Comparison of ENCODE assay signal across 12 cellular contexts in genomic region chr5:179794171-179794570, GRCh38. TPM values are rescaled to one million over a fixed set of nuclear protein-coding genes. Genes with fewer than 3 reads are reported as not detected.
DNase-seq lines count a peak whose midpoint lies in the region; ATAC-seq and TF ChIP-seq lines count a peak whose summit lies in the region.
"Had no signal": no experiment of that assay in that cellular context is flagged by ENCODE, and none has a peak within 500 bp of the region (broad histone marks: within the 10 kb centered on the region; RNA-seq: fewer than 3 reads in every experiment).

No MANE protein-coding gene starts in this region.

- 46% methylated on average over 3 of the region's 3 CpGs for WGBS in right cardiac atrium
- WGBS in H9 (ENCODE audit: extremely low coverage, insufficient read length, low lambda C conversion rate): no CpG with 5 or more reads among the region's 3 CpGs

- no peak overlapping the region for H2BK15ac ChIP-seq in H9 (ENCODE audit: low read depth, low read length)

- TF ChIP-seq CTCF in dorsolateral prefrontal cortex (IDR thresholded peaks at IDR 0.05 in 54 of 56, conservative IDR thresholded peaks at IDR 0.05 in 2 of 56; ENCODE audit: low read depth in 1 of 56, partially characterized antibody in 56 of 56): no peak
- TF ChIP-seq CTCF in osteocyte (IDR thresholded peaks at IDR 0.05): no peak
- no peak for TF ChIP-seq CTCF in vagina (IDR thresholded peaks at IDR 0.05)
- TF ChIP-seq CTCF in H9 (conservative IDR thresholded peaks at IDR 0.05): no peak

- no peak overlapping the region for H3T11ph ChIP-seq in H9 (ENCODE audit: low read length)

- no peaks in the 10 kb centered on the region for H3K79me2 ChIP-seq in H9 (ENCODE audit: insufficient read depth, low read length)

- H2BK20ac ChIP-seq in H9 (ENCODE audit: low read depth, low read length, poor library complexity, severe bottlenecking): no peak overlapping the region

- intact Hi-C loops in right cardiac atrium (cut with DNase I) (loop anchor here in 1 of 4 donors (2.0 kb wide), 1 partner anchor 61 kb away; the partner anchor contains the start of gene MAML1), Right ventricle myocardium inferior (cut with DNase I) (no loop called here), dorsolateral prefrontal cortex (cut with DNase I) (loop anchor here (10.0 kb wide), 2 partner anchors 59 to 239 kb away; partner anchors contain the start of genes MAML1 (in 1 of the 2) and RUFY1 (in 1 of the 2)), vagina (cut with DNase I) (loop anchor here (10.0 kb wide), 1 partner anchor 109 kb away; the partner anchor contains the start of gene CBY3)

- no peak overlapping the region for H2BK12ac ChIP-seq in H9 (ENCODE audit: insufficient read length, low read depth, low read length)

- H3K79me1 ChIP-seq in H9 (ENCODE audit: insufficient read depth, low read depth, low read length, poor library complexity, severe bottlenecking): no peaks in the 10 kb centered on the region

- H3K27me3 Mint-ChIP-seq in osteocyte (ENCODE audit: unreplicated experiment) (no peaks in the 10 kb centered on the region), H9 (ENCODE audit: low read depth) (peaks cover 7% of the 10 kb centered on the region)

- H3K36me3 Mint-ChIP-seq in osteocyte (ENCODE audit: unreplicated experiment) (peaks cover 5% of the 10 kb centered on the region), H9 (ENCODE audit: insufficient read depth in 1 of 3, low read depth in 3 of 3) (peaks cover 11 to 25% (median 22%) of the 10 kb centered on the region in 3 experiments; a peak in 6 of 7 replicates)

- H3K56ac ChIP-seq in H9 (ENCODE audit: insufficient read length, low read depth, low read length): no peak overlapping the region

- H3K4me3 ChIP-seq in right cardiac atrium (ENCODE audit: low read length) (peak overlapping the region; percentile 3), dorsolateral prefrontal cortex (peak overlapping the region in 36 of 59 donors; percentile 5 to 77 (median 60)), vagina (peak overlapping the region; percentile 24 to 55)

- no peak overlapping the region for H4K8ac ChIP-seq in H9 (replicated peaks; ENCODE audit: insufficient read length, low read depth, low read length)

- no peak overlapping the region for H2BK5ac ChIP-seq in H9 (ENCODE audit: insufficient read length, low read length)

- no peak overlapping the region for H3K4me2 ChIP-seq in H9 (ENCODE audit: insufficient read depth, insufficient read length, low read length)

- peaks cover 16% of the 10 kb centered on the region for H3K4me1 ChIP-seq in right cardiac atrium (ENCODE audit: control insufficient read depth, insufficient read depth, low read length)
- peaks cover 45% of the 10 kb centered on the region for H3K4me1 ChIP-seq in vagina
- no peaks in the 10 kb centered on the region for H3K4me1 ChIP-seq in H9 (ENCODE audit: insufficient read depth, low read length)
- H3K4me1 ChIP-seq: foreskin keratinocyte had no signal

- H3K4me1 Mint-ChIP-seq in osteocyte (ENCODE audit: unreplicated experiment): peaks cover 14% of the 10 kb centered on the region
- H3K4me1 Mint-ChIP-seq in H9: peaks cover 17 to 18% of the 10 kb centered on the region in 2 experiments

- DNase-seq in right cardiac atrium: peak in 1 of 3 donors; percentile 52
- DNase-seq in Right ventricle myocardium inferior (ENCODE audit: missing footprints): no peak
- no peak for DNase-seq in dorsolateral prefrontal cortex
- no peak for DNase-seq in osteocyte (ENCODE audit: extremely low spot score, unreplicated experiment)
- no peak for DNase-seq in vagina (ENCODE audit: extremely low spot score in 2 of 2)
- DNase-seq in NCI-H1105 (lab: John Stamatoyannopoulos, UW): no peak
- no peak for DNase-seq in H9
- DNase-seq in NCI-H2029 treated with DMSO at 0.1 percent for 48 hours (lab: John Stamatoyannopoulos, UW): no peak
- DNase-seq: activated CD4-positive, CD25-positive, alpha-beta regulatory T cell treated with anti-CD3 and anti-CD28 coated beads, Interleukin-2, amount 50 U/mL, for 72 hours; foreskin keratinocyte; NCI-H1930 had no signal

- peaks cover 3% of the 10 kb centered on the region for H3K23me2 ChIP-seq in H9 (ENCODE audit: insufficient read length, low read depth, low read length, poor library complexity, severe bottlenecking)

- H3K18ac ChIP-seq in H9 (ENCODE audit: insufficient read length, low read depth, low read length): no peak overlapping the region

- H3K27ac ChIP-seq in right cardiac atrium (ENCODE audit: low read length): peak overlapping the region; percentile 5
- H3K27ac ChIP-seq in dorsolateral prefrontal cortex: peak overlapping the region in 46 of 59 donors; percentile 22 to 91 (median 74)
- peak overlapping the region; percentile 94 for H3K27ac ChIP-seq in vagina
- no peak overlapping the region for H3K27ac ChIP-seq in H9 (ENCODE audit: insufficient read length, low read depth, low read length)
- H3K27ac ChIP-seq: foreskin keratinocyte had no signal

- no peak overlapping the region for H3K23ac ChIP-seq in H9 (ENCODE audit: insufficient read length, low read depth, low read length)

- no peak overlapping the region for H2BK120ac ChIP-seq in H9 (ENCODE audit: low read depth, low read length, poor library complexity, severe bottlenecking)

- H3K9me3 Mint-ChIP-seq in osteocyte (ENCODE audit: unreplicated experiment): no peaks in the 10 kb centered on the region
- H3K9me3 Mint-ChIP-seq in H9: peaks cover 3% of the 10 kb centered on the region in 2 experiments

- H4K5ac ChIP-seq in H9 (ENCODE audit: insufficient read length, low read depth, low read length): no peak overlapping the region

- H3K9me3 ChIP-seq in right cardiac atrium (ENCODE audit: control insufficient read depth, low read length) (no peaks in the 10 kb centered on the region), vagina (no peaks in the 10 kb centered on the region), H9 (ENCODE audit: control insufficient read depth, low read depth, low read length) (no peaks in the 10 kb centered on the region)

- no peak overlapping the region for H3K14ac ChIP-seq in H9 (ENCODE audit: insufficient read depth, low read length)

- no peak overlapping the region for H3K4ac ChIP-seq in H9 (ENCODE audit: low read depth, low read length)

- no peak overlapping the region for H2AK5ac ChIP-seq in H9 (ENCODE audit: insufficient read length, low read length)

- H3K9ac ChIP-seq in H9 (ENCODE audit: extremely low read depth, insufficient read length, low read length): no peak overlapping the region

- ATAC-seq in right cardiac atrium: no peak
- no peak for ATAC-seq in Right ventricle myocardium inferior

- H4K20me1 ChIP-seq in H9 (ENCODE audit: control insufficient read depth, insufficient read depth, insufficient read length): no peaks in the 10 kb centered on the region

- no peaks in the 10 kb centered on the region for H3K27me3 ChIP-seq in right cardiac atrium (ENCODE audit: control insufficient read depth, insufficient read depth)
- H3K27me3 ChIP-seq in dorsolateral prefrontal cortex: no peaks in the 10 kb centered on the region
- no peaks in the 10 kb centered on the region for H3K27me3 ChIP-seq in vagina
- no peaks in the 10 kb centered on the region for H3K27me3 ChIP-seq in H9 (ENCODE audit: insufficient read depth, low read length)
- H3K27me3 ChIP-seq: foreskin keratinocyte had no signal

- peak overlapping the region; percentile 60 for H3K4me3 Mint-ChIP-seq in osteocyte (ENCODE audit: unreplicated experiment)
- no peak overlapping the region for H3K4me3 Mint-ChIP-seq in H9

- TF ChIP-seq POLR2A in vagina (IDR thresholded peaks at IDR 0.05): no peak

- H3K36me3 ChIP-seq in vagina: peaks cover 0 to 21% of the 10 kb centered on the region in 2 donors

- no peak overlapping the region for H3K27ac Mint-ChIP-seq in osteocyte (ENCODE audit: unreplicated experiment)
- no peak overlapping the region; a peak in 1 of 7 replicates for H3K27ac Mint-ChIP-seq in H9

- H2AFZ ChIP-seq in H9 (ENCODE audit: low read length): no peak overlapping the region

- H4K91ac ChIP-seq in H9 (ENCODE audit: insufficient read length, low read depth, low read length): no peak overlapping the region

RNA-seq across cellular contexts. Expression of gene LTC4S, which starts 0.4 kb away (rescaled TPM):
- total RNA-seq in right cardiac atrium (10 to 100 TPM; 17.3 to 24.3 (median 22.6) TPM), Right ventricle myocardium inferior (10.3 TPM), dorsolateral prefrontal cortex (10 to 100 TPM in 42 of 120 experiments, 1 to 10 TPM in 78; 3.6 to 17.8 (median 8.8) TPM), osteocyte (1.1 and 2.4 TPM in 2 replicates), vagina (10.6 TPM), H9 (2021) (3.7 and 4.5 TPM in 2 replicates)
- polyA plus RNA-seq in right cardiac atrium: 18.6 TPM
- total RNA-seq: HT1080 had no signal

RNA-seq across cellular contexts. Expression of gene MGAT4B, which starts 12.5 kb away (rescaled TPM):
- 10 to 100 TPM; 71.8 to 82.2 (median 80.9) TPM for total RNA-seq in right cardiac atrium
- polyA plus RNA-seq in right cardiac atrium: 56.7 TPM
- total RNA-seq in Right ventricle myocardium inferior: 98.9 TPM
- 100 to 1,000 TPM in 3 of 120 experiments, 10 to 100 TPM in 117; 46.9 to 108 (median 65.7) TPM for total RNA-seq in dorsolateral prefrontal cortex
- 185 and 198 TPM in 2 replicates for total RNA-seq in osteocyte
- total RNA-seq in vagina: 95.5 TPM
- total RNA-seq in H9 (2021): 140 and 147 TPM in 2 replicates

RNA-seq across cellular contexts. Expression of gene SQSTM1, which starts 26.5 kb away (rescaled TPM):
- total RNA-seq in right cardiac atrium (100 to 1,000 TPM; 307 to 406 (median 370) TPM), Right ventricle myocardium inferior (407 TPM), dorsolateral prefrontal cortex (100 to 1,000 TPM; 241 to 437 (median 288) TPM), osteocyte (447 and 458 TPM in 2 replicates), vagina (373 TPM), H9 (2021) (144 and 147 TPM in 2 replicates)
- polyA plus RNA-seq in right cardiac atrium: 257 TPM

Comparison
In these comparisons a context has a peak if more than half of its experiments do, and no peak if none do; other contexts are left out.
1. H3K4me3 ChIP-seq: peak in every context shown above with its lines; median percentile 60 in dorsolateral prefrontal cortex; 40 in vagina; 3 in right cardiac atrium.